Comparison of ENCODE assay signal across 24 cellular contexts in the genomic region with DNA sequence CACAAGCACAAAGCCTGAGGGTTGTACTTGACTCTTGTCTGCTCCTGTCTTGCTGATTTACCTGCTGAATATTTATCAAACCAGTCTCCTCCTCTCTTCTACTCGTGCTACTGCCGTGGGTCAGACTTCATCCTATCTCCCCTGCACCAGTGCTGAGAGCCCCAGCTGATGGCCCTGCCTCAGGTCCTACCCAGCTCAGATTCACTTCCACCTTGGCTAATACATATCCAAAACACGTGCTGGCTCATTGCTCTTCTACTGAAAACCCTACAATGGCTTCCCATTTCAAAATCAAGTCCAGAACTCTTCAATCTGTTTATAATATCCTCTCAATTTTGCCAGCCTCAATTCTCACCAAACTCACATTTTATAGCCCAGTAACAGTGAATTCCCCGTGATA. TPM values are rescaled to one million over a fixed set of nuclear protein-coding genes. Genes with fewer than 3 reads are reported as not detected.
A peak's percentile ranks its signal among the peaks of the same experiment; 100 is the strongest.
DNase-seq lines count a peak whose midpoint lies in the region; ATAC-seq, FAIRE-seq and TF ChIP-seq lines count a peak whose summit lies in the region.
"Had no signal": no experiment of that assay in that cellular context is flagged by ENCODE, and none has a peak within 500 bp of the region (broad histone marks: within the 10 kb centered on the region; RNA-seq: fewer than 3 reads in every experiment).

No MANE protein-coding gene starts in this region.

- no peak overlapping the region; the same call in 1 of the 2 replicates for H3K4me2 ChIP-seq in K562 (ENCODE audit: insufficient read depth, low read length)

- H3K4me1 ChIP-seq in K562 (replicated peaks in 1 of 2; ENCODE audit: control insufficient read depth in 2 of 2, insufficient read depth in 2 of 2, low read length in 2 of 2), result peaks cover 0 to 12% of the 10 kb centered on the region in 2 experiments; a peak in 1 of 5 replicates
- peaks cover 0 to 13% of the 10 kb centered on the region in 2 donors for H3K4me1 ChIP-seq in thyroid gland

- TF ChIP-seq CTCF in K562 (IDR thresholded peaks at IDR 0.05 in 2 of 3, conservative IDR thresholded peaks at IDR 0.05 in 1 of 3; ENCODE audit: insufficient read depth in 2 of 3, low read depth in 1 of 3, low read length in 3 of 3), result no peak
- TF ChIP-seq CTCF in thyroid gland (IDR thresholded peaks at IDR 0.05), result no peak

- H3K79me2 ChIP-seq in K562 (ENCODE audit: control insufficient read depth, insufficient read depth, low read length), result no peaks in the 10 kb centered on the region

- no peaks in the 10 kb centered on the region for H4K20me1 ChIP-seq in K562 (replicated peaks; ENCODE audit: control insufficient read depth, insufficient read depth, low read length)

- peaks cover 0 to 18% of the 10 kb centered on the region in 2 experiments; a peak in 3 of 5 replicates for H3K27me3 ChIP-seq in K562 (ENCODE audit: control insufficient read depth in 2 of 2, insufficient read depth in 2 of 2, low read length in 2 of 2)
- H3K27me3 ChIP-seq in thyroid gland, result no peaks in the 10 kb centered on the region
- H3K27me3 ChIP-seq: heart left ventricle had no signal

- no peaks in the 10 kb centered on the region for H3K9me3 Mint-ChIP-seq in stimulated activated memory B cell treated with anti-CD40 and anti-IgM and Interleukin-4, amounts not matched to agents 10 μg/mL and 1 μg/mL and 100 μg/mL, for 72 hours
- H3K9me3 Mint-ChIP-seq: CD4-positive, alpha-beta memory T cell; dendritic cell treated with granulocyte-macrophage colony-stimulating factor and Interleukin-4, amounts not matched to agents 40 ng/mL and 50 ng/mL, for 4 days had no signal

- H3K36me3 ChIP-seq in K562 (ENCODE audit: control insufficient read depth, insufficient read depth, low read length), result no peaks in the 10 kb centered on the region
- no peaks in the 10 kb centered on the region for H3K36me3 ChIP-seq in thyroid gland
- H3K36me3 ChIP-seq: heart left ventricle, left ventricle myocardium inferior had no signal

- no peak overlapping the region for H2AFZ ChIP-seq in K562 (ENCODE audit: low read depth, low read length)

- TF ChIP-seq POLR2A in K562 (conservative IDR thresholded peaks at IDR 0.05) (no peak), thyroid gland (IDR thresholded peaks at IDR 0.05) (no peak)

- POLR2A ChIA-PET in K562 (lab: Yijun Ruan, JAX), result no interaction called here

- peaks cover 39% of the 10 kb centered on the region for H3K36me3 Mint-ChIP-seq in stimulated activated memory B cell treated with anti-CD40 and anti-IgM and Interleukin-4, amounts not matched to agents 10 μg/mL and 1 μg/mL and 100 μg/mL, for 72 hours

- intact Hi-C loops in K562 (cut with micrococcal nuclease) (no loop called here), thyroid gland (cut with DNase I) (no loop called here)

- H3K9ac ChIP-seq in K562 (ENCODE audit: insufficient read depth in 1 of 2, low read depth in 2 of 2, low read length in 2 of 2), result no peak overlapping the region
- H3K9ac ChIP-seq: KMS-11 had no signal

- CTCF ChIA-PET in K562 (lab: Yijun Ruan, JAX; ENCODE audit: low intra/inter-chr PET ratio), result no interaction called here

- in situ Hi-C loops in K562 (cut with MboI), result no loop called here

- 0% methylated on average over 4 of the region's 4 CpGs for WGBS in K562 (ENCODE audit: insufficient coverage, low coverage, missing lambda C conversion rate)
- 73 to 79% methylated on average over 4 of the region's 4 CpGs for WGBS in thyroid gland, 2 donors

- no peaks in the 10 kb centered on the region for H3K9me1 ChIP-seq in K562 (ENCODE audit: control insufficient read depth, insufficient read depth, low read length)

- TF ChIP-seq RAD21 in K562 (CRISPR knock-in tag; conservative IDR thresholded peaks at IDR 0.05 in 1 of 2, IDR thresholded peaks at IDR 0.05 in 1 of 2), result no peak

- FAIRE-seq in K562 (lab: Jason Lieb, UNC), result no peak
- FAIRE-seq: H54, urothelium cell line had no signal

- DNase-seq in K562 (ENCODE audit: extremely low read depth in 1 of 4, low spot score in 3 of 4) (no peak), thyroid gland (no peak), 8988T (no peak), DMS53 (lab: John Stamatoyannopoulos, UW) (no peak)
- DNase-seq: activated CD4-positive, alpha-beta T cell treated with anti-CD3 and anti-CD28 coated beads for 1 hour; activated CD8-positive, alpha-beta memory T cell treated with anti-CD3 and anti-CD28 coated beads for 24 hours; activated naive CD4-positive, alpha-beta T cell; activated T-cell treated with anti-CD3 and anti-CD28 coated beads, Interleukin-2, amount 50 U/mL, for 24 hours; amniotic stem cell; CD4-positive, alpha-beta memory T cell; heart left ventricle; left ventricle myocardium inferior; NCI-H187; NCI-H2227 treated with DMSO at 0.1 percent for 48 hours; NCI-H82 had no signal

- H3K4me3 ChIP-seq in K562, result no peak overlapping the region
- H3K4me3 ChIP-seq in thyroid gland (replicated peaks in 1 of 3), result no peak overlapping the region
- H3K4me3 ChIP-seq: heart left ventricle, left ventricle myocardium inferior had no signal

- H3K4me3 Mint-ChIP-seq in stimulated activated memory B cell treated with anti-CD40 and anti-IgM and Interleukin-4, amounts not matched to agents 10 μg/mL and 1 μg/mL and 100 μg/mL, for 72 hours, result no peak overlapping the region
- H3K4me3 Mint-ChIP-seq: activated T-cell treated with anti-CD3 and anti-CD28 coated beads, Interleukin-2, amount 50 U/mL, for 24 hours; CD4-positive, alpha-beta memory T cell; dendritic cell treated with granulocyte-macrophage colony-stimulating factor and Interleukin-4, amounts not matched to agents 40 ng/mL and 50 ng/mL, for 4 days had no signal

- ATAC-seq in GM18511 (IDR thresholded peaks at IDR 0.05; ENCODE audit: unreplicated experiment) (peak; percentile 57), HG02885 (IDR thresholded peaks at IDR 0.05; ENCODE audit: poor library complexity, unreplicated experiment) (peak; percentile 42), K562 (peak; percentile 46; the same call in 2 of the 3 replicates)
- ATAC-seq in stimulated activated memory B cell treated with anti-CD40 and anti-IgM and Interleukin-4, amounts not matched to agents 10 μg/mL and 1 μg/mL and 100 μg/mL, for 72 hours, result peak; percentile 51
- ATAC-seq: heart left ventricle, Right ventricle myocardium inferior, sciatic nerve had no signal

- TF ChIP-seq EP300 in K562 (IDR thresholded peaks at IDR 0.05; ENCODE audit: low read length), result no peak

- peaks cover 83% of the 10 kb centered on the region for H3K4me1 Mint-ChIP-seq in stimulated activated memory B cell treated with anti-CD40 and anti-IgM and Interleukin-4, amounts not matched to agents 10 μg/mL and 1 μg/mL and 100 μg/mL, for 72 hours

- H3K27ac ChIP-seq in K562 (ENCODE audit: extremely low read depth, low read depth, low read length) (no peak overlapping the region), thyroid gland (no peak overlapping the region)
- H3K27ac ChIP-seq: heart left ventricle, KMS-11, left ventricle myocardium inferior had no signal

- no TSS peak for BruUV-seq in K562 (replicated peaks; lab: Mats Ljungman, UMichigan)

- H3K27me3 Mint-ChIP-seq in stimulated activated memory B cell treated with anti-CD40 and anti-IgM and Interleukin-4, amounts not matched to agents 10 μg/mL and 1 μg/mL and 100 μg/mL, for 72 hours, result no peaks in the 10 kb centered on the region
- H3K27me3 Mint-ChIP-seq: activated T-cell treated with anti-CD3 and anti-CD28 coated beads, Interleukin-2, amount 50 U/mL, for 24 hours; CD4-positive, alpha-beta memory T cell had no signal

- no peaks in the 10 kb centered on the region for H3K9me3 ChIP-seq in K562 (replicated peaks; ENCODE audit: control insufficient read depth, insufficient read depth, low read depth, low read length)
- no peaks in the 10 kb centered on the region for H3K9me3 ChIP-seq in thyroid gland
- H3K9me3 ChIP-seq: heart left ventricle, left ventricle myocardium inferior had no signal

- H3K27ac Mint-ChIP-seq in stimulated activated memory B cell treated with anti-CD40 and anti-IgM and Interleukin-4, amounts not matched to agents 10 μg/mL and 1 μg/mL and 100 μg/mL, for 72 hours, result peak overlapping the region; percentile 29
- H3K27ac Mint-ChIP-seq: activated T-cell treated with anti-CD3 and anti-CD28 coated beads, Interleukin-2, amount 50 U/mL, for 24 hours; CD4-positive, alpha-beta memory T cell; dendritic cell treated with granulocyte-macrophage colony-stimulating factor and Interleukin-4, amounts not matched to agents 40 ng/mL and 50 ng/mL, for 4 days had no signal

TF ChIP-seq in K562, 482 proteins besides CTCF, POLR2A, EP300 and RAD21 (continues in another document):
- TF ChIP-seq LCOR (CRISPR knock-in tag; IDR thresholded peaks at IDR 0.05) (no peak), ZBED1 (IDR thresholded peaks at IDR 0.05) (no peak), ZC3H8 (IDR thresholded peaks at IDR 0.05) (no peak), ZNF274 (IDR thresholded peaks at IDR 0.05; ENCODE audit: borderline replicate concordance, low read depth, low read length) (no peak), ETV1 (tag; conservative IDR thresholded peaks at IDR 0.05; ENCODE audit: low read depth) (no peak), PHF8 (IDR thresholded peaks at IDR 0.05; ENCODE audit: borderline replicate concordance, low read length) (no peak), SPI1 (IDR thresholded peaks at IDR 0.05; ENCODE audit: borderline replicate concordance, low read depth, low read length) (no peak), CCAR2 (IDR thresholded peaks at IDR 0.05; ENCODE audit: low read depth, low read length) (no peak)

RNA-seq across cellular contexts. Expression of a gene that starts 48.3 kb away (rescaled TPM):
- total RNA-seq in K562 (2011; cell fraction: chromatin; rRNA removed; ENCODE audit: low replicate concordance), result 1.1 and 2.7 TPM in 2 replicates
- 0.17 and 0.92 TPM in 2 replicates for total RNA-seq in K562 (2011; cell fraction: nucleolus; rRNA removed)
- 0.88 and 1.5 TPM in 2 replicates for total RNA-seq in K562 (2011; cell fraction: nucleoplasm; rRNA removed)
- total RNA-seq in K562 (2014; rRNA removed) (0.29 and 1.2 TPM in 2 replicates), K562 (2014; rRNA removed; fragmentation: Illumina TruSeq; extraction: Trizol) (0.83 and 1.1 TPM in 2 replicates), K562 (2015; rRNA removed; fragmentation: Illumina TruSeq; extraction: Trizol) (0.58 and 1.1 TPM in 2 replicates), K562 (2021) (0.71 and 0.72 TPM in 2 replicates), thyroid gland (10 to 100 TPM; 12.0 to 30.0 (median 22.8) TPM)
- polyA plus RNA-seq in K562 (2011; rRNA removed) (0.84 and 1.0 TPM in 2 replicates), K562 (2014; fragmentation: Illumina TruSeq; extraction: Trizol) (1.3 TPM in 2 replicates), K562 (2014; fragmentation: Nextera tagmentation; extraction: Ambion mirVana) (1 to 10 TPM in 1 of 2 experiments, under 1 TPM in 1; 0.68 to 1.0 TPM), K562 (2014; rRNA removed) (0.29 and 0.42 TPM in 2 replicates)
- 0.28 and 0.94 TPM in 2 replicates for polyA plus RNA-seq in K562 (2011; cell fraction: cytosol; rRNA removed)
- polyA plus RNA-seq in K562 (2011; cell fraction: nucleus; rRNA removed), result 0.38 and 0.46 TPM in 2 replicates
- polyA plus RNA-seq in K562 (2012), result 1.00 and 1.1 TPM in 2 replicates
- polyA minus RNA-seq in K562 (2011; rRNA and poly(A)+ RNA removed), result 1.1 and 3.2 TPM in 2 replicates
- polyA minus RNA-seq in K562 (2011; cell fraction: cytosol; rRNA and poly(A)+ RNA removed), result 0.38 and 1.4 TPM in 2 replicates
- polyA minus RNA-seq in K562 (2011; cell fraction: nucleus; rRNA and poly(A)+ RNA removed), result 0.27 and 1.00 TPM in 2 replicates
